Comparison of ENCODE assay signal across 11 cellular contexts in the genomic region with DNA sequence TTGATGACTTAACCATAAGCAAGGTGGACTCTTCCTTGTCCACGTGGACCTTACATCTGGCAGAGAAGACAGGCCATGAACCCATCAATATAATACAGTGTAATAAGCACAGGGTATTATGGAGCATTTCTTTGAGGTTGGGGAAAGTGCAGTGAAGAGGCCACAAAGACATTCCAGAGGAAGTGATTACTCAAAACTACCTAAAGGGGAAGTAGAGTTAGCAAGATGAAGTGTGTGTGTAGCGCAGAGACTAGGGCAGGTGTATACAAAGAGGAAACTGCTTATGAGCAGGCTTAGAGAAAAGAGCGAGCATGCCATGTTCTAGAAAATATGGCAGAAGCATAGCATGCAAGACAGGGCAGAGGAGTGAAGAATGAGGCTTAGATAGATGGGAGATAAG. TPM values are rescaled to one million over a fixed set of nuclear protein-coding genes. Genes with fewer than 3 reads are reported as not detected.
A peak's percentile ranks its signal among the peaks of the same experiment; 100 is the strongest.
DNase-seq lines count a peak whose midpoint lies in the region; ATAC-seq, FAIRE-seq and TF ChIP-seq lines count a peak whose summit lies in the region.
"Had no signal": no experiment of that assay in that cellular context is flagged by ENCODE, and none has a peak within 500 bp of the region (broad histone marks: within the 10 kb centered on the region; RNA-seq: fewer than 3 reads in every experiment).

No MANE protein-coding gene starts in this region.

- peak; percentile 98 for ATAC-seq in GM18870 (IDR thresholded peaks at IDR 0.05; ENCODE audit: unreplicated experiment)
- ATAC-seq in GM21825 (IDR thresholded peaks at IDR 0.05; ENCODE audit: unreplicated experiment) = peak; percentile 98
- ATAC-seq in HG03565 (IDR thresholded peaks at IDR 0.05; ENCODE audit: unreplicated experiment) = peak; percentile 99
- ATAC-seq in lower lobe of right lung = peak; percentile 36 to 43

- peaks cover 7% of the 10 kb centered on the region for H3K4me1 ChIP-seq in lower lobe of right lung
- H3K4me1 ChIP-seq: stomach had no signal

- H3K4me3 ChIP-seq in lower lobe of right lung = no peak overlapping the region
- H3K4me3 ChIP-seq: stomach had no signal

- DNase-seq in lower lobe of right lung (no peak), SHP77 (lab: John Stamatoyannopoulos, UW) (no peak), UCSD-AML1 (lab: John Stamatoyannopoulos, UW; ENCODE audit: unreplicated experiment) (no peak), HTR-8/SVneo (ENCODE audit: insufficient read length, low spot score) (no peak), D341Med (ENCODE audit: low spot score) (no peak)
- DNase-seq: NCI-H526 treated with DMSO at 0.1 percent for 48 hours, stomach had no signal

- H3K27ac ChIP-seq in lower lobe of right lung = no peak overlapping the region
- H3K27ac ChIP-seq: stomach had no signal

- H3K27me3 ChIP-seq in lower lobe of right lung (ENCODE audit: low read depth) = no peaks in the 10 kb centered on the region
- H3K27me3 ChIP-seq: stomach had no signal

- no peak for TF ChIP-seq CTCF in lower lobe of right lung (IDR thresholded peaks at IDR 0.05)

- intact Hi-C loops in lower lobe of right lung (cut with DNase I) = no loop called here

- H3K9me3 ChIP-seq in lower lobe of right lung = no peaks in the 10 kb centered on the region
- H3K9me3 ChIP-seq: stomach had no signal

- no peak for FAIRE-seq in HTR-8/SVneo (lab: Jason Lieb, UNC)

- no peaks in the 10 kb centered on the region for H3K36me3 ChIP-seq in lower lobe of right lung

RNA-seq across cellular contexts. Expression of a gene that starts 17.9 kb away (rescaled TPM):
- total RNA-seq in lower lobe of right lung = 48.9 TPM
- total RNA-seq: fibroblast of lung had no signal

Comparison
In these comparisons a context has a peak if more than half of its experiments do, and no peak if none do; other contexts are left out.
1. ATAC-seq: peak in every context shown above with its lines; median percentile 99 in HG03565; 98 in GM18870; 98 in GM21825; 40 in lower lobe of right lung.